Comparison of ENCODE assay signal across 16 cellular contexts in the genomic region with DNA sequence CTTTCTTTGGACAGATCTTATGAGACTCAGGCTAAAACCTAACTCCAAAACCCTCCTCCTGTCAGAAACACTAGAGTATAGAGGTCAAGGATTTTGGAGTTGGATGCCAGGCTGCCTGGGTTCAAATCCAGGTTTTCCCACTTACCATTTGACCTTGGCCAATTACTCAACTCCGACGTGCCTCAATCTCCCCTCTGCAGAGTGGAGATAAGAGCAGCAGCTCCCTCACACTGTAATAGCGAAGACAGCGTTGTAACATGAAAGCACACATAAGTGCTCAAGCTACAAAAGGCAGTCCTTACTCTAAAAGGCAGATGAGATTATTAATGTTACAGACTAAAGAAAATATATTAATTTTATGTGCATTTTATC.
"Had no signal": no experiment of that assay in that cellular context is flagged by ENCODE, and none has a peak within 500 bp of the region (broad histone marks: within the 10 kb centered on the region; RNA-seq: fewer than 3 reads in every experiment).

No MANE protein-coding gene starts in this region.

- H3K9me3 Mint-ChIP-seq: activated naive CD4-positive, alpha-beta T cell treated with anti-CD3 and anti-CD28 coated beads, Interleukin-2, amount 50 U/mL, for 24 hours; dendritic cell treated with granulocyte-macrophage colony-stimulating factor and Interleukin-4, amounts not matched to agents 40 ng/mL and 50 ng/mL, for 4 days; effector memory CD8-positive, alpha-beta T cell; immature natural killer cell; natural killer cell; stimulated activated naive CD8-positive, alpha-beta T cell treated with anti-CD3 and anti-CD28 coated beads, Interleukin-15, Interleukin-2, amounts not matched to agents 100 ng/mL and 50 ng/mL, for 24 hours had no signal

- H3K4me3 ChIP-seq: body of pancreas, esophagus muscularis mucosa, lower lobe of right lung, psoas muscle, sigmoid colon had no signal

- H3K27me3 Mint-ChIP-seq: dendritic cell treated with granulocyte-macrophage colony-stimulating factor and Interleukin-4, amounts not matched to agents 40 ng/mL and 50 ng/mL, for 4 days had no signal

- H3K36me3 Mint-ChIP-seq: activated naive CD4-positive, alpha-beta T cell treated with anti-CD3 and anti-CD28 coated beads, Interleukin-2, amount 50 U/mL, for 24 hours; immature natural killer cell; natural killer cell had no signal

- H3K27me3 ChIP-seq: body of pancreas, sigmoid colon had no signal

- H3K4me1 ChIP-seq: body of pancreas, esophagus muscularis mucosa, psoas muscle, sigmoid colon had no signal

- DNase-seq: activated CD4-positive, alpha-beta T cell treated with anti-CD3 and anti-CD28 coated beads for 4 hours; activated CD8-positive, alpha-beta memory T cell treated with anti-CD3 and anti-CD28 coated beads for 24 hours; body of pancreas; effector memory CD8-positive, alpha-beta T cell; immature natural killer cell; left cardiac atrium; lower lobe of right lung; natural killer cell; psoas muscle; sigmoid colon; stimulated activated CD4-positive, alpha-beta T cell treated with anti-CD3 and anti-CD28 coated beads, Interleukin-4, amount 100 ng/mL, for 24 hours; WERI-Rb-1 had no signal

- H3K9me3 ChIP-seq: body of pancreas, esophagus muscularis mucosa, lower lobe of right lung, psoas muscle, sigmoid colon had no signal

- H3K27ac ChIP-seq: body of pancreas, esophagus muscularis mucosa, lower lobe of right lung, psoas muscle, sigmoid colon, WERI-Rb-1 had no signal

- ATAC-seq: effector memory CD8-positive, alpha-beta T cell; natural killer cell had no signal

- H3K4me3 Mint-ChIP-seq: activated naive CD4-positive, alpha-beta T cell treated with anti-CD3 and anti-CD28 coated beads, Interleukin-2, amount 50 U/mL, for 24 hours; dendritic cell treated with granulocyte-macrophage colony-stimulating factor and Interleukin-4, amounts not matched to agents 40 ng/mL and 50 ng/mL, for 4 days; effector memory CD8-positive, alpha-beta T cell; immature natural killer cell; natural killer cell; stimulated activated naive CD8-positive, alpha-beta T cell treated with anti-CD3 and anti-CD28 coated beads, Interleukin-15, Interleukin-2, amounts not matched to agents 100 ng/mL and 50 ng/mL, for 24 hours had no signal

- H3K4me1 Mint-ChIP-seq: activated naive CD4-positive, alpha-beta T cell treated with anti-CD3 and anti-CD28 coated beads, Interleukin-2, amount 50 U/mL, for 24 hours; immature natural killer cell had no signal

- H3K36me3 ChIP-seq: esophagus muscularis mucosa, lower lobe of right lung, sigmoid colon, WERI-Rb-1 had no signal

- H3K27ac Mint-ChIP-seq: activated naive CD4-positive, alpha-beta T cell treated with anti-CD3 and anti-CD28 coated beads, Interleukin-2, amount 50 U/mL, for 24 hours; dendritic cell treated with granulocyte-macrophage colony-stimulating factor and Interleukin-4, amounts not matched to agents 40 ng/mL and 50 ng/mL, for 4 days; effector memory CD8-positive, alpha-beta T cell; immature natural killer cell; natural killer cell; stimulated activated naive CD8-positive, alpha-beta T cell treated with anti-CD3 and anti-CD28 coated beads, Interleukin-15, Interleukin-2, amounts not matched to agents 100 ng/mL and 50 ng/mL, for 24 hours had no signal
